In the genomic region with DNA sequence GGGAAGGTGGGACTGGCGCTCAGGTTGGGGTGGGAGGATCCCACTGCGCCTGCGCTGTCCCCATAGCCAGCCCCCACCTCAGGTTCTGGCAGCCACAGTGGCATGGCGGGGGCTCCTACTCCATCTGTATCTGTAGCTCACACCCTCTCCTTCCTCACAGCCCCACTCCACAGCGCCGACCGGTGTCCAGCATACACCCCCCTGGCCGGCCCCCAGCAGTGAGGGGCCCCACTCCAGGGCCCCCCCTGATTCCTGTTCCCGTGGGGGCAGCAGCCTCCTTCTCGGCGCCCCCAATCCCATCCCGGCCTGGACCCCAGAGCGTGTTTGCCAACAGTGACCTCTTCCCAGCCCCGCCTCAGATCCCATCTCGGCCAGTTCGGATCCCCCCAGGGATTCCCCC, we compare ENCODE assay signal across 1 cellular context.
TF ChIP-seq lines count a peak whose summit lies in the region.

No MANE protein-coding gene starts in this region.

TF ChIP-seq in K562, 482 proteins besides CTCF, POLR2A, EP300 and RAD21:
- TF ChIP-seq RBM22 (IDR thresholded peaks at IDR 0.05; ENCODE audit: low read depth, low read length, poor library complexity, severe bottlenecking) (peak; percentile 72), ZNF57 (CRISPR knock-in tag; IDR thresholded peaks at IDR 0.05) (no peak), ZNF24 (IDR thresholded peaks at IDR 0.05) (no peak), CHD1 (IDR thresholded peaks at IDR 0.05; ENCODE audit: low read length) (no peak), ZC3H11A (IDR thresholded peaks at IDR 0.05; ENCODE audit: low read depth, low read length) (no peak)
- TF ChIP-seq, protein P1, sequence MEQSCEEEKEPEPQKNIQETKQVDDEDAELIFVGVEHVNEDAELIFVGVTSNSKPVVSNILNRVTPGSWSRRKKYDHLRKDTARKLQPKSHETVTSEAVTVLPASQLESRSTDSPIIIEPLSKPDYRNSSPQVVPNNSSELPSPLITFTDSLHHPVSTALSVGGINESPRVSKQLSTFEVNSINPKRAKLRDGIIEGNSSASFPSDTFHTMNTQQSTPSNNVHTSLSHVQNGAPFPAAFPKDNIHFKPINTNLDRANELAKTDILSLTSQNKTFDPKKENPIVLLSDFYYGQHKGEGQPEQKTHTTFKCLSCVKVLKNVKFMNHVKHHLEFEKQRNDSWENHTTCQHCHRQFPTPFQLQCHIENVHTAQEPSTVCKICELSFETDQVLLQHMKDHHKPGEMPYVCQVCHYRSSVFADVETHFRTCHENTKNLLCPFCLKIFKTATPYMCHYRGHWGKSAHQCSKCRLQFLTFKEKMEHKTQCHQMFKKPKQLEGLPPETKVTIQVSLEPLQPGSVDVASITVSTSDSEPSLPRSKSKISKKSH (CRISPR knock-in tag; IDR thresholded peaks at IDR 0.05): no peak
